ENCODE assay signal across 1 cellular context in genomic region chr2:43190305-43191052, GRCh38.
TF ChIP-seq lines count a peak whose summit lies in the region.

No MANE protein-coding gene starts in this region.

TF ChIP-seq in K562, 482 proteins besides CTCF, POLR2A, EP300 and RAD21 (continued from another document and continues in another):
- no peak; the same call in 1 of the 2 replicates for TF ChIP-seq REST (CRISPR knock-in tag; IDR thresholded peaks at IDR 0.05; ENCODE audit: low read depth)
- no peak for TF ChIP-seq ILF3 (IDR thresholded peaks at IDR 0.05; ENCODE audit: borderline replicate concordance)
- peak; percentile 91 for TF ChIP-seq CBFA2T2 (conservative IDR thresholded peaks at IDR 0.05)
- TF ChIP-seq SIN3A (IDR thresholded peaks at IDR 0.05; ENCODE audit: borderline replicate concordance in 2 of 2, control insufficient read depth in 1 of 2, low read depth in 2 of 2, low read length in 2 of 2) = no peak
- TF ChIP-seq TBP (optimal IDR thresholded peaks at IDR 0.05; ENCODE audit: low read depth, low read length) = peak; percentile 46
- TF ChIP-seq ELF2 (CRISPR knock-in tag; IDR thresholded peaks at IDR 0.05) = peak; percentile 33; the same call in 1 of the 2 replicates
- TF ChIP-seq SRSF1 (IDR thresholded peaks at IDR 0.05; ENCODE audit: low read depth, low read length) = no peak
- no peak for TF ChIP-seq ZNF133 (CRISPR knock-in tag; IDR thresholded peaks at IDR 0.05)
- peak; percentile 65 for TF ChIP-seq EGR1 (conservative IDR thresholded peaks at IDR 0.05)
- TF ChIP-seq CBX8 (IDR thresholded peaks at IDR 0.05; ENCODE audit: borderline replicate concordance, extremely low read depth, low read depth, low read length, poor library complexity, severe bottlenecking) = no peak
- no peak for TF ChIP-seq SAFB2 (IDR thresholded peaks at IDR 0.05; ENCODE audit: borderline replicate concordance, low read depth, low read length, severe bottlenecking)
- TF ChIP-seq MTA1 (IDR thresholded peaks at IDR 0.05; ENCODE audit: borderline replicate concordance) = peak; percentile 52; the same call in 1 of the 2 replicates
- TF ChIP-seq THAP7 (CRISPR knock-in tag; IDR thresholded peaks at IDR 0.05) = no peak
- no peak for TF ChIP-seq ZNF134 (CRISPR knock-in tag; conservative IDR thresholded peaks at IDR 0.05)
- no peak for TF ChIP-seq CREB3L1 (IDR thresholded peaks at IDR 0.05; ENCODE audit: borderline replicate concordance, low read depth)
- TF ChIP-seq RNF219 (CRISPR knock-in tag; IDR thresholded peaks at IDR 0.05) = no peak
- no peak for TF ChIP-seq EZH2 (IDR thresholded peaks at IDR 0.05; ENCODE audit: borderline replicate concordance, low read depth, low read length)
- TF ChIP-seq ZNF174 (CRISPR knock-in tag; IDR thresholded peaks at IDR 0.05) = no peak
- TF ChIP-seq FOXA1 (IDR thresholded peaks at IDR 0.05; ENCODE audit: borderline replicate concordance) = no peak
- no peak for TF ChIP-seq HMG20B (CRISPR knock-in tag; IDR thresholded peaks at IDR 0.05)
- TF ChIP-seq CBX2 (IDR thresholded peaks at IDR 0.05; ENCODE audit: insufficient read depth, low read length, poor library complexity, severe bottlenecking) = no peak
- peak; percentile 93 for TF ChIP-seq NCOR1 (IDR thresholded peaks at IDR 0.05)
- TF ChIP-seq DACH1 (IDR thresholded peaks at IDR 0.05; ENCODE audit: partially characterized antibody) = no peak
- TF ChIP-seq YY1 (IDR thresholded peaks at IDR 0.05; ENCODE audit: borderline replicate concordance in 1 of 3, control insufficient read depth in 1 of 3, extremely low read depth in 1 of 3, insufficient read depth in 3 of 3, insufficient read length in 1 of 3, insufficient replicate concordance in 2 of 3, low read depth in 1 of 3, low read length in 2 of 3) = no peak
- TF ChIP-seq PRMT5 (CRISPR knock-in tag; IDR thresholded peaks at IDR 0.05) = no peak
- peak; percentile 29 for TF ChIP-seq TAF1 (IDR thresholded peaks at IDR 0.05; ENCODE audit: control insufficient read depth, extremely low read depth, insufficient read depth, low read length, severe bottlenecking)
- TF ChIP-seq GTF2F1 (IDR thresholded peaks at IDR 0.05; ENCODE audit: low read depth, low read length) = no peak
- TF ChIP-seq ZBTB43 (CRISPR knock-in tag; IDR thresholded peaks at IDR 0.05) = no peak
- TF ChIP-seq ZNF696 (CRISPR knock-in tag; conservative IDR thresholded peaks at IDR 0.05) = no peak
- TF ChIP-seq RBM34 (IDR thresholded peaks at IDR 0.05; ENCODE audit: borderline replicate concordance, insufficient read depth, low read length) = no peak
- TF ChIP-seq GTF2E2 (tag; IDR thresholded peaks at IDR 0.05) = no peak
- no peak for TF ChIP-seq DNMT1 (IDR thresholded peaks at IDR 0.05)
- TF ChIP-seq HOMEZ (CRISPR knock-in tag; IDR thresholded peaks at IDR 0.05) = 0 out of 2 replicates have a peak, but pooled peaks have one; percentile 8
- no peak for TF ChIP-seq TGIF2 (CRISPR knock-in tag; IDR thresholded peaks at IDR 0.05)
- TF ChIP-seq ZNF57 (CRISPR knock-in tag; IDR thresholded peaks at IDR 0.05) = no peak
- no peak for TF ChIP-seq ZNF444 (CRISPR knock-in tag; IDR thresholded peaks at IDR 0.05)
- peak; percentile 64; the same call in 1 of the 2 replicates for TF ChIP-seq LEF1 (IDR thresholded peaks at IDR 0.05)
- TF ChIP-seq IRF1 (CRISPR knock-in tag; IDR thresholded peaks at IDR 0.05; ENCODE audit: borderline replicate concordance) = no peak
- no peak; the same call in 1 of the 2 replicates for TF ChIP-seq NFRKB (IDR thresholded peaks at IDR 0.05; ENCODE audit: low read depth)
- no peak for TF ChIP-seq BRF2 (IDR thresholded peaks at IDR 0.05; ENCODE audit: borderline replicate concordance, insufficient read depth, insufficient read length)
- no peak for TF ChIP-seq ZNF408 (CRISPR knock-in tag; IDR thresholded peaks at IDR 0.05; ENCODE audit: low read depth)
- TF ChIP-seq ZC3H11A (IDR thresholded peaks at IDR 0.05; ENCODE audit: low read depth, low read length) = no peak
- TF ChIP-seq NFE2L1 (tag; IDR thresholded peaks at IDR 0.05; ENCODE audit: borderline replicate concordance, low read depth) = no peak
- TF ChIP-seq ZNF175 (CRISPR knock-in tag; IDR thresholded peaks at IDR 0.05; ENCODE audit: low read depth) = peak; percentile 27; the same call in 1 of the 2 replicates
- TF ChIP-seq ZNF41 (CRISPR knock-in tag; conservative IDR thresholded peaks at IDR 0.05) = 0 out of 2 replicates have a peak, but pooled peaks have one; percentile 1
- TF ChIP-seq ARID4B (CRISPR knock-in tag; IDR thresholded peaks at IDR 0.05) = no peak
- TF ChIP-seq SLC30A9 (CRISPR knock-in tag; IDR thresholded peaks at IDR 0.05) = no peak
- TF ChIP-seq TEAD1 (CRISPR knock-in tag; IDR thresholded peaks at IDR 0.05) = peak; percentile 17 to 73; a peak in 2 of 4 replicates
- TF ChIP-seq NCOA4 (IDR thresholded peaks at IDR 0.05; ENCODE audit: partially characterized antibody) = peak; percentile 41
- TF ChIP-seq FOXM1 (IDR thresholded peaks at IDR 0.05; ENCODE audit: low read depth) = peak; percentile 68; the same call in 1 of the 2 replicates
- no peak for TF ChIP-seq FOXM1 (CRISPR knock-in tag; IDR thresholded peaks at IDR 0.05; ENCODE audit: low read depth)
- no peak for TF ChIP-seq SNRNP70 (optimal IDR thresholded peaks at IDR 0.05; ENCODE audit: low read depth, low read length)
- TF ChIP-seq CHD1 (IDR thresholded peaks at IDR 0.05; ENCODE audit: low read length) = no peak
